ENCODE assay signal across 8 cellular contexts in the genomic region with DNA sequence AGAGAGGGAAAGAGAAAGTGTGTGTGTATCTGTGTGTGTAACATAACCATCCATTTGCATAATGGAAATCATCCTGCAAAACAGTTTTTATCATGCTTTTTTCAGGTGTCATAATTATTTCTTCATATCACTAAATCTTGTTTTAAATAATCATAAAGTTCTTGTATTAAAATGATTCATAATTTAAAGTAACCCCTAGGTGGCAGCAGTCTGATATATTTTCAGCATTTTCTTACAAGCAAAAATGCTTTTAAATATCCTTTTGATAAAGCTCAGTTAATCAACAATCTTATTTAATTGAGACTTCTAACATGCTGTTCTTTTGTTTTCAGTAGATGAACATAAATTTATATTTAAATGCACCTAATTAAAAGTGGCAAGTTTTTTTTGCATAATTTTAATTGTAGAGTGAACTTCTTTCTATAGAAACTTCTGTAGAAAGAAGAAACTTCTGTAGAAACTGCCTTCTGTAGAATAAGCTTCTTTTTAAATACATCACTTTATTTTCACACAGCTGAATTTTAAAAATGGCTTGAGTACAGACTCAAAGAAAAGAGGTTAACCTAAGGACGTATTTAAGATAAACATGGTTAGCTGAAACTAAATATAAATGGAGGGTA.
DNase-seq lines count a peak whose midpoint lies in the region; ATAC-seq, FAIRE-seq and TF ChIP-seq lines count a peak whose summit lies in the region.

No MANE protein-coding gene starts in this region.

- peak; percentile 44 to 53 for TF ChIP-seq RAD21 in K562 (CRISPR knock-in tag; conservative IDR thresholded peaks at IDR 0.05 in 1 of 2, IDR thresholded peaks at IDR 0.05 in 1 of 2)

- WGBS in K562 (ENCODE audit: insufficient coverage, low coverage, missing lambda C conversion rate), result 93% methylated on average over 1 of the region's 1 CpG
- WGBS in mesendoderm (ENCODE audit: extremely low coverage, insufficient coverage, low lambda C conversion rate), result no CpG with 5 or more reads among the region's 1 CpG
- no CpG with 5 or more reads among the region's 1 CpG for WGBS in neuronal stem cell (ENCODE audit: extremely low coverage in 2 of 2, insufficient read length in 2 of 2, insufficient replicate concordance in 1 of 2), 2 donors

- H3K4me3 Mint-ChIP-seq in T-helper 17 cell, result no peak overlapping the region

- DNase-seq in GF-D8 (lab: John Stamatoyannopoulos, UW), result peak; percentile 7
- DNase-seq in NCI-H1694 (lab: John Stamatoyannopoulos, UW), result peak; percentile 55
- peak in 1 of 4 experiments; percentile 34 for DNase-seq in K562 (ENCODE audit: extremely low read depth in 1 of 4, low spot score in 3 of 4)
- DNase-seq in mesendoderm, result peak; percentile 14
- no peak for DNase-seq in neuronal stem cell (ENCODE audit: low spot score)
- no peak for DNase-seq in posterior vena cava (ENCODE audit: low spot score)
- no peak for DNase-seq in T-helper 17 cell

- H3K27me3 Mint-ChIP-seq in T-helper 17 cell, result no peaks in the 10 kb centered on the region

- no peak overlapping the region for H2AFZ ChIP-seq in K562 (ENCODE audit: low read depth, low read length)
- H2AFZ ChIP-seq in neuronal stem cell (ENCODE audit: low read length), result no peak overlapping the region

- H3K23ac ChIP-seq in mesendoderm (ENCODE audit: low read length), result no peak overlapping the region
- H3K23ac ChIP-seq in neuronal stem cell (ENCODE audit: low read depth, low read length, poor library complexity), result no peak overlapping the region

- peak in 1 of 3 experiments; percentile 55; a peak in 2 of 6 replicates for TF ChIP-seq CTCF in K562 (IDR thresholded peaks at IDR 0.05 in 2 of 3, conservative IDR thresholded peaks at IDR 0.05 in 1 of 3; ENCODE audit: insufficient read depth in 2 of 3, low read depth in 1 of 3, low read length in 3 of 3)

- H2BK120ac ChIP-seq in mesendoderm (ENCODE audit: low read depth, low read length), result no peak overlapping the region
- no peak overlapping the region for H2BK120ac ChIP-seq in neuronal stem cell (ENCODE audit: low read depth, low read length)

- no peak overlapping the region for H4K5ac ChIP-seq in mesendoderm (ENCODE audit: low read length)

- H3K27ac ChIP-seq in K562 (ENCODE audit: extremely low read depth, low read depth, low read length) (no peak overlapping the region), mesendoderm (ENCODE audit: low read depth, low read length) (no peak overlapping the region), neuronal stem cell (replicated peaks; ENCODE audit: low read length) (no peak overlapping the region)

- no peak for TF ChIP-seq EP300 in K562 (IDR thresholded peaks at IDR 0.05; ENCODE audit: low read length)

- H3K4me2 ChIP-seq in K562 (ENCODE audit: insufficient read depth, low read length), result no peak overlapping the region
- no peak overlapping the region for H3K4me2 ChIP-seq in mesendoderm (ENCODE audit: low read length)
- H3K4me2 ChIP-seq in neuronal stem cell (ENCODE audit: insufficient read depth, low read length, poor library complexity, severe bottlenecking), result no peak overlapping the region

- ATAC-seq in K562 (no peak), T-helper 17 cell (no peak), GM18519 (IDR thresholded peaks at IDR 0.05; ENCODE audit: low FRiP score, unreplicated experiment) (no peak)

- H3K4me1 ChIP-seq in K562 (replicated peaks in 1 of 2; ENCODE audit: control insufficient read depth in 2 of 2, insufficient read depth in 2 of 2, low read length in 2 of 2) (peaks cover 0 to 30% of the 10 kb centered on the region in 2 experiments; a peak in 3 of 5 replicates), mesendoderm (ENCODE audit: control insufficient read depth, low read depth, low read length) (no peaks in the 10 kb centered on the region), neuronal stem cell (ENCODE audit: control insufficient read depth in 2 of 2, insufficient read depth in 1 of 2, low read depth in 1 of 2, low read length in 2 of 2) (peaks cover 0 to 1% of the 10 kb centered on the region in 2 donors)

- no peak overlapping the region for H2AK5ac ChIP-seq in mesendoderm (ENCODE audit: low read length)
- H2AK5ac ChIP-seq in neuronal stem cell (ENCODE audit: low read depth, low read length), result no peak overlapping the region

- no peak overlapping the region for H3K14ac ChIP-seq in neuronal stem cell (ENCODE audit: low read length)

- no peak for FAIRE-seq in K562 (lab: Jason Lieb, UNC)

- H3K27me3 ChIP-seq in K562 (ENCODE audit: control insufficient read depth in 2 of 2, insufficient read depth in 2 of 2, low read length in 2 of 2) (no peaks in the 10 kb centered on the region), mesendoderm (ENCODE audit: insufficient read depth, low read length, poor library complexity) (no peaks in the 10 kb centered on the region), neuronal stem cell (ENCODE audit: control insufficient read depth in 3 of 3, insufficient read depth in 3 of 3, low read depth in 1 of 3, low read length in 3 of 3) (no peaks in the 10 kb centered on the region)

- intact Hi-C loops in K562 (cut with micrococcal nuclease) (loop anchor here (1.0 to 10.0 kb wide), 3 partner anchors 39 to 117 kb away; no protein-coding TSS in a partner anchor), posterior vena cava (cut with DNase I) (no loop called here)

- H3K4me1 Mint-ChIP-seq in T-helper 17 cell, result peaks cover 3% of the 10 kb centered on the region

- peaks cover 91% of the 10 kb centered on the region for H3K36me3 ChIP-seq in K562 (ENCODE audit: control insufficient read depth, insufficient read depth, low read length)
- H3K36me3 ChIP-seq in mesendoderm (ENCODE audit: control insufficient read depth, insufficient read depth, low read length), result no peaks in the 10 kb centered on the region
- H3K36me3 ChIP-seq in neuronal stem cell (replicated peaks in 1 of 2; ENCODE audit: control insufficient read depth in 2 of 2, insufficient read depth in 2 of 2, low read length in 2 of 2), result peaks cover 10 to 98% of the 10 kb centered on the region in 2 donors

- H3K9me3 ChIP-seq in K562 (replicated peaks; ENCODE audit: control insufficient read depth, insufficient read depth, low read depth, low read length) (no peaks in the 10 kb centered on the region), neuronal stem cell (replicated peaks in 1 of 2; ENCODE audit: control insufficient read depth in 2 of 2, insufficient read depth in 1 of 2, low read depth in 1 of 2, low read length in 2 of 2) (no peaks in the 10 kb centered on the region), T-helper 17 cell (ENCODE audit: control insufficient read depth, low read length, poor library complexity, severe bottlenecking) (no peaks in the 10 kb centered on the region)

- CTCF ChIA-PET in K562 (lab: Yijun Ruan, JAX; ENCODE audit: low intra/inter-chr PET ratio), result interaction anchor here (0.9 kb wide), 1 partner anchor 40 kb away, joined by 3 read pairs; no protein-coding TSS in a partner anchor

- H3K4ac ChIP-seq in mesendoderm (ENCODE audit: low read depth, low read length) (no peak overlapping the region), neuronal stem cell (ENCODE audit: low read length) (no peak overlapping the region)

- H4K8ac ChIP-seq in mesendoderm (ENCODE audit: low read depth, low read length), result no peak overlapping the region
- no peak overlapping the region for H4K8ac ChIP-seq in neuronal stem cell (ENCODE audit: low read depth, low read length)

- H3K27ac Mint-ChIP-seq in T-helper 17 cell, result no peak overlapping the region

- no peaks in the 10 kb centered on the region for H3K9me1 ChIP-seq in K562 (ENCODE audit: control insufficient read depth, insufficient read depth, low read length)

- H3K56ac ChIP-seq in mesendoderm (ENCODE audit: low read length), result no peak overlapping the region

- H3K79me1 ChIP-seq in mesendoderm (ENCODE audit: low read length) (no peaks in the 10 kb centered on the region), neuronal stem cell (ENCODE audit: low read depth, low read length) (no peaks in the 10 kb centered on the region)

- BruUV-seq in K562 (replicated peaks; lab: Mats Ljungman, UMichigan), result no TSS peak

- H2BK15ac ChIP-seq in mesendoderm (replicated peaks; ENCODE audit: low read depth) (no peak overlapping the region), neuronal stem cell (ENCODE audit: low read length) (no peak overlapping the region)

- H4K91ac ChIP-seq in neuronal stem cell (ENCODE audit: low read depth, low read length, poor library complexity), result no peak overlapping the region

- H2BK12ac ChIP-seq in neuronal stem cell (ENCODE audit: low read length), result no peak overlapping the region

- H2BK5ac ChIP-seq in mesendoderm (ENCODE audit: low read length) (no peak overlapping the region), neuronal stem cell (ENCODE audit: low read length) (no peak overlapping the region)

- peaks cover 12% of the 10 kb centered on the region for H3K36me3 Mint-ChIP-seq in T-helper 17 cell (ENCODE audit: low read depth)

- POLR2A ChIA-PET in K562 (lab: Yijun Ruan, JAX), result interaction anchor here (0.8 kb wide), 1 partner anchor 17 kb away, joined by 3 read pairs; no protein-coding TSS in a partner anchor

- in situ Hi-C loops in K562 (cut with MboI), result no loop called here

- no peak overlapping the region for H3K4me3 ChIP-seq in K562
- H3K4me3 ChIP-seq in mesendoderm (ENCODE audit: low read length), result no peak overlapping the region
- H3K4me3 ChIP-seq in neuronal stem cell (ENCODE audit: low read length in 2 of 2), result no peak overlapping the region

- H3K18ac ChIP-seq in mesendoderm (ENCODE audit: low read length), result no peak overlapping the region
- no peak overlapping the region for H3K18ac ChIP-seq in neuronal stem cell (ENCODE audit: low read length)

- H3K79me2 ChIP-seq in K562 (ENCODE audit: control insufficient read depth, insufficient read depth, low read length), result no peaks in the 10 kb centered on the region; the same call in 2 of the 3 replicates
- no peaks in the 10 kb centered on the region for H3K79me2 ChIP-seq in mesendoderm (ENCODE audit: control insufficient read depth, insufficient read depth, low read length)

- TF ChIP-seq POLR2A in K562 (conservative IDR thresholded peaks at IDR 0.05), result no peak

- no peak overlapping the region for H3K9ac ChIP-seq in K562 (ENCODE audit: insufficient read depth in 1 of 2, low read depth in 2 of 2, low read length in 2 of 2)
- no peak overlapping the region for H3K9ac ChIP-seq in mesendoderm (ENCODE audit: low read length)
- no peak overlapping the region for H3K9ac ChIP-seq in neuronal stem cell (ENCODE audit: low read depth, low read length, poor library complexity)

- H4K20me1 ChIP-seq in K562 (replicated peaks; ENCODE audit: control insufficient read depth, insufficient read depth, low read length), result no peaks in the 10 kb centered on the region

TF ChIP-seq in K562, 482 proteins besides CTCF, POLR2A, EP300 and RAD21 (continues in another document):
- no peak for TF ChIP-seq KLF1 (tag; IDR thresholded peaks at IDR 0.05)

Comparison
In these comparisons a context has a peak if more than half of its experiments do, and no peak if none do; other contexts are left out.
1. DNase-seq: peak in GF-D8 (single experiment), NCI-H1694 (single experiment) and mesendoderm (single experiment); none in neuronal stem cell (single experiment), posterior vena cava (single experiment) and T-helper 17 cell (0 of 3).